Comparison of ENCODE assay signal across 9 cellular contexts in the genomic region with DNA sequence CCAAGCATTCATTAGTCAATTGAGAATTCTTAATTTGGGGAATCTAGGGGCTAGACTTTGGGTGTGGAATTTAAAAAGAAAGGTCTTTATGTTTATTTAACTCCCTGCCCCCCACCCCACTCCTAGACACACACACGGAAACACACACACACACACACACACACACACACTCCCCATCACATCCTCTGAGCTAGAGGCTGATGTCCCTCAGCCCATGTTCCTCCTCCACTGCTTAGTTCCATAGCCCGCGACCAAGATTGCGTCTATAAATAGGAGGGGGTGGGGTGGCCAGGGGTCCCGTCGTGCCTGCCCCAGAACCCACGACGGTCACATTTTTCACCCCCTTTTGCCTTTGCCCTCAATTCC. TPM values are rescaled to one million over a fixed set of nuclear protein-coding genes. Genes with fewer than 3 reads are reported as not detected.
DNase-seq lines count a peak whose midpoint lies in the region; ATAC-seq and TF ChIP-seq lines count a peak whose summit lies in the region.
"Had no signal": no experiment of that assay in that cellular context is flagged by ENCODE, and none has a peak within 500 bp of the region (broad histone marks: within the 10 kb centered on the region; RNA-seq: fewer than 3 reads in every experiment).

No MANE protein-coding gene starts in this region.

- TF ChIP-seq CTCF in gastroesophageal sphincter (IDR thresholded peaks at IDR 0.05) (no peak), psoas muscle (IDR thresholded peaks at IDR 0.05) (no peak)

- TF ChIP-seq EP300 in gastroesophageal sphincter (IDR thresholded peaks at IDR 0.05) = no peak

- no peaks in the 10 kb centered on the region for H3K27me3 ChIP-seq in gastroesophageal sphincter
- H3K27me3 ChIP-seq in psoas muscle (ENCODE audit: insufficient read depth in 3 of 3, low read length in 2 of 3) = peaks cover 0 to 42% (median 16%) of the 10 kb centered on the region in 3 donors

- ATAC-seq in SK-N-SH treated with all-trans-retinoic acid at 6 μM for 48 hours (peak; percentile 7), gastroesophageal sphincter (peak; percentile 10), psoas muscle (peak in 2 of 4 donors; percentile 11 to 16), GM21367 (IDR thresholded peaks at IDR 0.05; ENCODE audit: unreplicated experiment) (no peak)

- TF ChIP-seq POLR2A in gastroesophageal sphincter (IDR thresholded peaks at IDR 0.05) = no peak

- WGBS in gastroesophageal sphincter (ENCODE audit: low coverage in 1 of 2), 2 donors = 0% methylated on average over 8 of the region's 8 CpGs; no CpG with 5 or more reads in 1 of the 2 donors
- WGBS in psoas muscle, 3 donors = 10 to 11% (median 11%) methylated on average over 8 of the region's 8 CpGs

- peak overlapping the region; percentile 91; the same call in 1 of the 2 replicates for H3K9ac ChIP-seq in ES-I3 (ENCODE audit: low read depth, low read length)

- H3K4me3 ChIP-seq in gastroesophageal sphincter (peak overlapping the region; percentile 93 to 98), psoas muscle (peak overlapping the region; percentile 77)

- DNase-seq in psoas muscle = no peak
- DNase-seq in activated CD4-positive, CD25-positive, alpha-beta regulatory T cell treated with anti-CD3 and anti-CD28 coated beads, Interleukin-2, amount 50 U/mL, for 72 hours = no peak
- DNase-seq in NOMO-1 treated with DMSO at 0.1 percent for 48 hours (lab: John Stamatoyannopoulos, UW; ENCODE audit: unreplicated experiment) = no peak
- no peak for DNase-seq in stimulated activated CD4-positive, alpha-beta T cell treated with anti-CD3 and anti-CD28 coated beads, Interleukin-2, amount 100 ng/mL, for 24 hours
- DNase-seq: NCI-H748 treated with DMSO at 0.1 percent for 48 hours had no signal

- H3K36me3 ChIP-seq in ES-I3 (ENCODE audit: insufficient read depth, low read length) = no peaks in the 10 kb centered on the region
- H3K36me3 ChIP-seq in gastroesophageal sphincter = no peaks in the 10 kb centered on the region
- H3K36me3 ChIP-seq in psoas muscle (ENCODE audit: insufficient read depth in 1 of 2, low read depth in 1 of 2) = no peaks in the 10 kb centered on the region

- H3K9me3 ChIP-seq in ES-I3 (ENCODE audit: control insufficient read depth, insufficient read depth, low read length) (no peaks in the 10 kb centered on the region), gastroesophageal sphincter (no peaks in the 10 kb centered on the region), psoas muscle (no peaks in the 10 kb centered on the region)

- peaks cover 26% of the 10 kb centered on the region for H3K4me1 ChIP-seq in ES-I3 (ENCODE audit: insufficient read depth, low read length)
- H3K4me1 ChIP-seq in gastroesophageal sphincter = peaks cover 0 to 56% (median 28%) of the 10 kb centered on the region in 3 donors
- no peaks in the 10 kb centered on the region for H3K4me1 ChIP-seq in psoas muscle

- intact Hi-C loops in psoas muscle (cut with DNase I) = loop anchor here (2.0 to 5.0 kb wide), 3 partner anchors 14 to 132 kb away; no protein-coding TSS in a partner anchor

- H3K27ac ChIP-seq in gastroesophageal sphincter (peak overlapping the region; percentile 84 to 94 (median 93)), psoas muscle (peak overlapping the region; percentile 53)

TF ChIP-seq in SK-N-SH treated with all-trans-retinoic acid at 6 μM for 48 hours, 23 proteins besides CTCF, POLR2A, EP300 and RAD21 (continues in another document):
- TF ChIP-seq PPARA (CRISPR knock-in tag; IDR thresholded peaks at IDR 0.05; ENCODE audit: borderline replicate concordance) (no peak), ZFP30 (CRISPR knock-in tag; IDR thresholded peaks at IDR 0.05) (no peak), GLIS3 (CRISPR knock-in tag; IDR thresholded peaks at IDR 0.05) (no peak), ZNF565 (CRISPR knock-in tag; conservative IDR thresholded peaks at IDR 0.05; ENCODE audit: low read depth) (no peak), TCF4 (CRISPR knock-in tag; IDR thresholded peaks at IDR 0.05; ENCODE audit: borderline replicate concordance) (no peak), TOX (CRISPR knock-in tag; IDR thresholded peaks at IDR 0.05; ENCODE audit: borderline replicate concordance) (no peak), ZNF8 (CRISPR knock-in tag; IDR thresholded peaks at IDR 0.05) (no peak), SNAI2 (CRISPR knock-in tag; IDR thresholded peaks at IDR 0.05) (no peak), ISL1 (CRISPR knock-in tag; IDR thresholded peaks at IDR 0.05) (no peak), ZC3H10 (CRISPR knock-in tag; IDR thresholded peaks at IDR 0.05) (no peak), ZNF70 (CRISPR knock-in tag; IDR thresholded peaks at IDR 0.05) (no peak), ARNTL (CRISPR knock-in tag; IDR thresholded peaks at IDR 0.05; ENCODE audit: borderline replicate concordance, low read depth) (no peak), ZFP3 (CRISPR knock-in tag; IDR thresholded peaks at IDR 0.05) (no peak), OSR1 (CRISPR knock-in tag; IDR thresholded peaks at IDR 0.05) (no peak)
- TF ChIP-seq, protein P1, sequence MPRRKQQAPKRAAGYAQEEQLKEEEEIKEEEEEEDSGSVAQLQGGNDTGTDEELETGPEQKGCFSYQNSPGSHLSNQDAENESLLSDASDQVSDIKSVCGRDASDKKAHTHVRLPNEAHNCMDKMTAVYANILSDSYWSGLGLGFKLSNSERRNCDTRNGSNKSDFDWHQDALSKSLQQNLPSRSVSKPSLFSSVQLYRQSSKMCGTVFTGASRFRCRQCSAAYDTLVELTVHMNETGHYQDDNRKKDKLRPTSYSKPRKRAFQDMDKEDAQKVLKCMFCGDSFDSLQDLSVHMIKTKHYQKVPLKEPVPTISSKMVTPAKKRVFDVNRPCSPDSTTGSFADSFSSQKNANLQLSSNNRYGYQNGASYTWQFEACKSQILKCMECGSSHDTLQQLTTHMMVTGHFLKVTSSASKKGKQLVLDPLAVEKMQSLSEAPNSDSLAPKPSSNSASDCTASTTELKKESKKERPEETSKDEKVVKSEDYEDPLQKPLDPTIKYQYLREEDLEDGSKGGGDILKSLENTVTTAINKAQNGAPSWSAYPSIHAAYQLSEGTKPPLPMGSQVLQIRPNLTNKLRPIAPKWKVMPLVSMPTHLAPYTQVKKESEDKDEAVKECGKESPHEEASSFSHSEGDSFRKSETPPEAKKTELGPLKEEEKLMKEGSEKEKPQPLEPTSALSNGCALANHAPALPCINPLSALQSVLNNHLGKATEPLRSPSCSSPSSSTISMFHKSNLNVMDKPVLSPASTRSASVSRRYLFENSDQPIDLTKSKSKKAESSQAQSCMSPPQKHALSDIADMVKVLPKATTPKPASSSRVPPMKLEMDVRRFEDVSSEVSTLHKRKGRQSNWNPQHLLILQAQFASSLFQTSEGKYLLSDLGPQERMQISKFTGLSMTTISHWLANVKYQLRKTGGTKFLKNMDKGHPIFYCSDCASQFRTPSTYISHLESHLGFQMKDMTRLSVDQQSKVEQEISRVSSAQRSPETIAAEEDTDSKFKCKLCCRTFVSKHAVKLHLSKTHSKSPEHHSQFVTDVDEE (CRISPR knock-in tag; IDR thresholded peaks at IDR 0.05) = no peak
- TF ChIP-seq, protein P2, sequence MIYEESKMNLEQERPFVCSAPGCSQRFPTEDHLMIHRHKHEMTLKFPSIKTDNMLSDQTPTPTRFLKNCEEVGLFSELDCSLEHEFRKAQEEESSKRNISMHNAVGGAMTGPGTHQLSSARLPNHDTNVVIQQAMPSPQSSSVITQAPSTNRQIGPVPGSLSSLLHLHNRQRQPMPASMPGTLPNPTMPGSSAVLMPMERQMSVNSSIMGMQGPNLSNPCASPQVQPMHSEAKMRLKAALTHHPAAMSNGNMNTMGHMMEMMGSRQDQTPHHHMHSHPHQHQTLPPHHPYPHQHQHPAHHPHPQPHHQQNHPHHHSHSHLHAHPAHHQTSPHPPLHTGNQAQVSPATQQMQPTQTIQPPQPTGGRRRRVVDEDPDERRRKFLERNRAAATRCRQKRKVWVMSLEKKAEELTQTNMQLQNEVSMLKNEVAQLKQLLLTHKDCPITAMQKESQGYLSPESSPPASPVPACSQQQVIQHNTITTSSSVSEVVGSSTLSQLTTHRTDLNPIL (CRISPR knock-in tag; IDR thresholded peaks at IDR 0.05; ENCODE audit: low read depth) = no peak
- TF ChIP-seq, protein P3, sequence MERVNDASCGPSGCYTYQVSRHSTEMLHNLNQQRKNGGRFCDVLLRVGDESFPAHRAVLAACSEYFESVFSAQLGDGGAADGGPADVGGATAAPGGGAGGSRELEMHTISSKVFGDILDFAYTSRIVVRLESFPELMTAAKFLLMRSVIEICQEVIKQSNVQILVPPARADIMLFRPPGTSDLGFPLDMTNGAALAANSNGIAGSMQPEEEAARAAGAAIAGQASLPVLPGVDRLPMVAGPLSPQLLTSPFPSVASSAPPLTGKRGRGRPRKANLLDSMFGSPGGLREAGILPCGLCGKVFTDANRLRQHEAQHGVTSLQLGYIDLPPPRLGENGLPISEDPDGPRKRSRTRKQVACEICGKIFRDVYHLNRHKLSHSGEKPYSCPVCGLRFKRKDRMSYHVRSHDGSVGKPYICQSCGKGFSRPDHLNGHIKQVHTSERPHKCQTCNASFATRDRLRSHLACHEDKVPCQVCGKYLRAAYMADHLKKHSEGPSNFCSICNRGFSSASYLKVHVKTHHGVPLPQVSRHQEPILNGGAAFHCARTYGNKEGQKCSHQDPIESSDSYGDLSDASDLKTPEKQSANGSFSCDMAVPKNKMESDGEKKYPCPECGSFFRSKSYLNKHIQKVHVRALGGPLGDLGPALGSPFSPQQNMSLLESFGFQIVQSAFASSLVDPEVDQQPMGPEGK (CRISPR knock-in tag; IDR thresholded peaks at IDR 0.05; ENCODE audit: borderline replicate concordance) = no peak
- TF ChIP-seq, protein P4, sequence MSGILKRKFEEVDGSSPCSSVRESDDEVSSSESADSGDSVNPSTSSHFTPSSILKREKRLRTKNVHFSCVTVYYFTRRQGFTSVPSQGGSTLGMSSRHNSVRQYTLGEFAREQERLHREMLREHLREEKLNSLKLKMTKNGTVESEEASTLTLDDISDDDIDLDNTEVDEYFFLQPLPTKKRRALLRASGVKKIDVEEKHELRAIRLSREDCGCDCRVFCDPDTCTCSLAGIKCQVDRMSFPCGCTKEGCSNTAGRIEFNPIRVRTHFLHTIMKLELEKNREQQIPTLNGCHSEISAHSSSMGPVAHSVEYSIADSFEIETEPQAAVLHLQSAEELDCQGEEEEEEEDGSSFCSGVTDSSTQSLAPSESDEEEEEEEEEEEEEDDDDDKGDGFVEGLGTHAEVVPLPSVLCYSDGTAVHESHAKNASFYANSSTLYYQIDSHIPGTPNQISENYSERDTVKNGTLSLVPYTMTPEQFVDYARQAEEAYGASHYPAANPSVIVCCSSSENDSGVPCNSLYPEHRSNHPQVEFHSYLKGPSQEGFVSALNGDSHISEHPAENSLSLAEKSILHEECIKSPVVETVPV (CRISPR knock-in tag; IDR thresholded peaks at IDR 0.05) = no peak

RNA-seq across cellular contexts. Expression of a gene that starts 0.6 kb away (rescaled TPM):
- 10 to 100 TPM; 43.1 to 73.1 (median 48.1) TPM for total RNA-seq in gastroesophageal sphincter
- total RNA-seq in psoas muscle = 1 to 10 TPM; 4.3 to 7.6 (median 6.4) TPM
- 1 to 10 TPM; 1.3 to 2.2 (median 1.8) TPM for polyA plus RNA-seq in psoas muscle

Comparison
In these comparisons a context has a peak if more than half of its experiments do, and no peak if none do; other contexts are left out.
1. RNA of a gene that starts 0.6 kb away (total RNA-seq): 43.1 to 73.1 TPM in gastroesophageal sphincter; 4.3 to 7.6 TPM in psoas muscle; every median in the first group is over 4 times any median in the second.